Comparison of ENCODE assay signal across 8 cellular contexts in the genomic region with DNA sequence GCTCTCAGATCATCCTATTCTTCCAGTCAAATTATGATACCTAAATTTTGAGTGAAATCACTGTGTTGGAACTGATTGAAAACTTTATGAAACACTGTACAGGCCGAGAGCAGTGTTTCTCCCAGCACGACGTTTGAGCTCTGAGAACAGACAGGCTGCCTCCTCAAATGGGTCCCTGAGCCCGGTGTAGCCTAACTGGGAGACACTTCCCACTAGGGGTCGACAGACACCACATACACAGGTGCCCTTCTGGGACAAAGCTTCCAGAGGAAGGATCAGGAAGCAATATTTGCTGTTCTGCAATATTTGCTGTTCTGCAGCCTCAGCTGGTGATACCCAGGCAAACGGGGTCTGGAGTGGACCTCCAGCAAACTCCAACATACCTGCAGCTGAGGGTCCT.
DNase-seq lines count a peak whose midpoint lies in the region; ATAC-seq and TF ChIP-seq lines count a peak whose summit lies in the region.
"Not testable (repeated sequence)": the region's sequence is repeated elsewhere in the genome, so short reads cannot be mapped to it uniquely, and the experiment has no call there.

No MANE protein-coding gene starts in this region.

- TF ChIP-seq CTCF in AG10803 (conservative IDR thresholded peaks at IDR 0.05; ENCODE audit: low read length) (peak; percentile 59), H9 (conservative IDR thresholded peaks at IDR 0.05) (peak; percentile 61), breast epithelium (IDR thresholded peaks at IDR 0.05) (peak in 2 of 3 donors; percentile 44 to 52), gastroesophageal sphincter (IDR thresholded peaks at IDR 0.05) (peak; percentile 41 to 63 (median 48)), right lobe of liver (IDR thresholded peaks at IDR 0.05) (peak in 3 of 4 donors; percentile 25 to 48 (median 32)), smooth muscle cell (IDR thresholded peaks at IDR 0.05; ENCODE audit: borderline replicate concordance, insufficient read depth, poor library complexity, severe bottlenecking) (peak; percentile 16)

- not testable (repeated sequence) for H2BK12ac ChIP-seq in H9 (ENCODE audit: insufficient read length, low read depth, low read length)

- WGBS in H9 (ENCODE audit: extremely low coverage, insufficient read length, low lambda C conversion rate), result no CpG with 5 or more reads among the region's 6 CpGs
- WGBS in gastroesophageal sphincter (ENCODE audit: low coverage in 1 of 2), 2 donors, result 64 to 75% methylated on average over 4 to 5 of the region's 6 CpGs
- WGBS in right lobe of liver (ENCODE audit: insufficient coverage, low coverage, low lambda C conversion rate, missing lambda C conversion rate), result 51% methylated on average over 6 of the region's 6 CpGs
- WGBS in smooth muscle cell (ENCODE audit: low lambda C conversion rate), result 77% methylated on average over 6 of the region's 6 CpGs

- not testable (repeated sequence) for H3K27me3 ChIP-seq in H9 (ENCODE audit: insufficient read depth, low read length); SJCRH30; breast epithelium; gastroesophageal sphincter; right lobe of liver; smooth muscle cell (ENCODE audit: low read depth)

- H3K4me1 ChIP-seq in H9 (ENCODE audit: insufficient read depth, low read length); SJCRH30; breast epithelium; gastroesophageal sphincter; right lobe of liver; smooth muscle cell (ENCODE audit: low read depth): not testable (repeated sequence)

- H3K9me3 ChIP-seq in H9 (ENCODE audit: control insufficient read depth, low read depth, low read length); SJCRH30 (replicated peaks); breast epithelium; gastroesophageal sphincter; right lobe of liver; smooth muscle cell (replicated peaks; ENCODE audit: low read depth): not testable (repeated sequence)

- not testable (repeated sequence) for H3K27me3 Mint-ChIP-seq in H9 (ENCODE audit: low read depth)

- not testable (repeated sequence) for H4K20me1 ChIP-seq in H9 (ENCODE audit: control insufficient read depth, insufficient read depth, insufficient read length); smooth muscle cell (ENCODE audit: low read depth)

- H3T11ph ChIP-seq in H9 (ENCODE audit: low read length), result not testable (repeated sequence)

- H3F3A ChIP-seq in smooth muscle cell (ENCODE audit: low read depth), result not testable (repeated sequence)

- H3K36me3 ChIP-seq in SJCRH30; breast epithelium; gastroesophageal sphincter; right lobe of liver; smooth muscle cell (ENCODE audit: low read depth): not testable (repeated sequence)

- H3K23ac ChIP-seq in H9 (ENCODE audit: insufficient read length, low read depth, low read length), result not testable (repeated sequence)

- H3K4me3 ChIP-seq in AG10803 (ENCODE audit: low read length); SJCRH30; breast epithelium; gastroesophageal sphincter; right lobe of liver; smooth muscle cell: not testable (repeated sequence)

- H2AK5ac ChIP-seq in H9 (ENCODE audit: insufficient read length, low read length), result not testable (repeated sequence)

- TF ChIP-seq POLR2A in breast epithelium (IDR thresholded peaks at IDR 0.05); gastroesophageal sphincter (IDR thresholded peaks at IDR 0.05); right lobe of liver (IDR thresholded peaks at IDR 0.05): not testable (repeated sequence)

- not testable (repeated sequence) for H2BK5ac ChIP-seq in H9 (ENCODE audit: insufficient read length, low read length)

- not testable (repeated sequence) for H3K4me3 Mint-ChIP-seq in H9

- not testable (repeated sequence) for H4K91ac ChIP-seq in H9 (ENCODE audit: insufficient read length, low read depth, low read length)

- intact Hi-C loops in breast epithelium (cut with DNase I; ENCODE audit: low total_unique reads); right lobe of liver (cut with DNase I): not testable (repeated sequence)

- not testable (repeated sequence) for H3K14ac ChIP-seq in H9 (ENCODE audit: insufficient read depth, low read length)

- not testable (repeated sequence) for H3K79me1 ChIP-seq in H9 (ENCODE audit: insufficient read depth, low read depth, low read length, poor library complexity, severe bottlenecking)

- H3K9ac ChIP-seq in H9 (ENCODE audit: extremely low read depth, insufficient read length, low read length); smooth muscle cell (ENCODE audit: low read depth): not testable (repeated sequence)

- not testable (repeated sequence) for H4K8ac ChIP-seq in H9 (replicated peaks; ENCODE audit: insufficient read length, low read depth, low read length)

- H3K79me2 ChIP-seq in H9 (ENCODE audit: insufficient read depth, low read length); smooth muscle cell (ENCODE audit: low read depth): not testable (repeated sequence)

- ATAC-seq in gastroesophageal sphincter, result not testable (repeated sequence)
- ATAC-seq in right lobe of liver, result peak in 3 of 4 donors; percentile 27 to 59 (median 41)

- H3K4me2 ChIP-seq in H9 (ENCODE audit: insufficient read depth, insufficient read length, low read length); smooth muscle cell: not testable (repeated sequence)

- H3K27ac Mint-ChIP-seq in H9, result not testable (repeated sequence)

- not testable (repeated sequence) for H3K27ac ChIP-seq in H9 (ENCODE audit: insufficient read length, low read depth, low read length); SJCRH30; breast epithelium; gastroesophageal sphincter; right lobe of liver; smooth muscle cell (ENCODE audit: low read depth)

- not testable (repeated sequence) for H2BK15ac ChIP-seq in H9 (ENCODE audit: low read depth, low read length)

- H3K4me1 Mint-ChIP-seq in H9, result peaks cover 18 to 19% of the 10 kb centered on the region in 2 experiments

- TF ChIP-seq EP300 in gastroesophageal sphincter (IDR thresholded peaks at IDR 0.05), result not testable (repeated sequence)

- DNase-seq in AG10803 (ENCODE audit: low read depth) (peak; percentile 31), NCI-H2081 (lab: John Stamatoyannopoulos, UW) (peak; percentile 10 to 11), SJCRH30 (peak; percentile 37 to 69), breast epithelium (ENCODE audit: low spot score in 2 of 2) (peak; percentile 18 to 51), right lobe of liver (peak in 1 of 3 donors; percentile 49)
- DNase-seq in H9; smooth muscle cell (lab: John Stamatoyannopoulos, UW; ENCODE audit: unreplicated experiment): not testable (repeated sequence)

- peaks cover 8 to 20% of the 10 kb centered on the region in 2 experiments; a peak in 4 of 5 replicates for H3K9me3 Mint-ChIP-seq in H9

- H3K56ac ChIP-seq in H9 (ENCODE audit: insufficient read length, low read depth, low read length), result not testable (repeated sequence)

- peaks cover 0 to 13% (median 10%) of the 10 kb centered on the region in 3 experiments; a peak in 4 of 7 replicates for H3K36me3 Mint-ChIP-seq in H9 (ENCODE audit: insufficient read depth in 1 of 3, low read depth in 3 of 3)

- H2BK20ac ChIP-seq in H9 (ENCODE audit: low read depth, low read length, poor library complexity, severe bottlenecking), result not testable (repeated sequence)

- not testable (repeated sequence) for H3K18ac ChIP-seq in H9 (ENCODE audit: insufficient read length, low read depth, low read length)

- not testable (repeated sequence) for H2AFZ ChIP-seq in H9 (ENCODE audit: low read length); smooth muscle cell (ENCODE audit: low read depth)

- H3K23me2 ChIP-seq in H9 (ENCODE audit: insufficient read length, low read depth, low read length, poor library complexity, severe bottlenecking), result not testable (repeated sequence)

- not testable (repeated sequence) for H3K4ac ChIP-seq in H9 (ENCODE audit: low read depth, low read length)

- not testable (repeated sequence) for H2BK120ac ChIP-seq in H9 (ENCODE audit: low read depth, low read length, poor library complexity, severe bottlenecking)

- H4K5ac ChIP-seq in H9 (ENCODE audit: insufficient read length, low read depth, low read length), result not testable (repeated sequence)
